1 cellular context compared by ENCODE assay signal in the genomic region with DNA sequence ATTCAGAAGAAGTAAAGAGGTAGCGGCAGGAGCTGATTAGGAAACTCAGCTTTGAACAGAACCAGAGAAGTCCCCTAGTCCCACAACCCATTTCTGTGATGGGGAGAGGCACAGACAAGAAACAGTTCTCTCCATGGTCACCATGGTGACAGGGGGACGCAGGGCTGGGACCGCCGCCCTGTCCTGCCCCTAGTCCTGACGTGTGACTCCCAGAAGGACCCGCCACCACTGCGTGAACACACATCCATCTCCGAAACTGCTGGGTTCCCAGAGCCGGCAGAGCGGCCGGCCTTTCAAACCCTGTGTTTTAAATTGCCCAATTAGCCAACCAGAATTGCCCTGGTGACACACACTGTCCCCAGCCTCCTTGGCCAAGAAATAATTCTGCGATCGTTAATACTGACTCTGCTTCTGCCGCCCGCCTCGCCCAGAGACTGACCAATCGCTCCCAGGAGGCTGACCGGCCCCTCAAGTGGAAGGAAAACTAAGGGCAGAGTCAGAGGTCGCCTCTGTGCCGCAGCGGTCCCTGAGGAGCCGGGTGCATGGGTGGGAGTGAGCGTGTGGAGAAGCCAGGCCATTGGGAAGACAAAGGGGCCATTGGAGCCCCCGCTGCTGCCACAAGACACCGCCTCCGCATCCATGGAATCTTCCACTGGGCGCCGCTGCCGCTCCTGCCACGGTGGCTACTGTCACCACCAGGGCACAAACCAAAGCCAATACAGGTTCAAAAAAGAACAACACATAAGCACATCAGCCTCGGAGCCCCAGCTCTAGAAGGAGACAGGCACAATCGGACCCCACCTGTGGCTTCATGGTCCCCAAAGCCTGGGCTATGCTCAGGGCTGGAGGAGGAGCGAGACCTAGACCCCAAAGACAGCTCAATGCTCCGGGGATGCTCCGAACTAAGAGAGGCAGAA.
TF ChIP-seq lines count a peak whose summit lies in the region.

No MANE protein-coding gene starts in this region.

TF ChIP-seq in Ishikawa, 13 proteins besides CTCF, POLR2A, EP300 and RAD21:
- no peak for TF ChIP-seq CEBPB (IDR thresholded peaks at IDR 0.05)
- TF ChIP-seq, protein P1, sequence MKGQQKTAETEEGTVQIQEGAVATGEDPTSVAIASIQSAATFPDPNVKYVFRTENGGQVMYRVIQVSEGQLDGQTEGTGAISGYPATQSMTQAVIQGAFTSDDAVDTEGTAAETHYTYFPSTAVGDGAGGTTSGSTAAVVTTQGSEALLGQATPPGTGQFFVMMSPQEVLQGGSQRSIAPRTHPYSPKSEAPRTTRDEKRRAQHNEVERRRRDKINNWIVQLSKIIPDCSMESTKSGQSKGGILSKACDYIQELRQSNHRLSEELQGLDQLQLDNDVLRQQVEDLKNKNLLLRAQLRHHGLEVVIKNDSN (IDR thresholded peaks at IDR 0.05) = no peak
- no peak for TF ChIP-seq TCF12 (IDR thresholded peaks at IDR 0.05; ENCODE audit: low read depth)
- no peak for TF ChIP-seq MAX (IDR thresholded peaks at IDR 0.05)
- TF ChIP-seq FOXM1 (IDR thresholded peaks at IDR 0.05; ENCODE audit: borderline replicate concordance, low read depth) = no peak
- TF ChIP-seq, protein P2, sequence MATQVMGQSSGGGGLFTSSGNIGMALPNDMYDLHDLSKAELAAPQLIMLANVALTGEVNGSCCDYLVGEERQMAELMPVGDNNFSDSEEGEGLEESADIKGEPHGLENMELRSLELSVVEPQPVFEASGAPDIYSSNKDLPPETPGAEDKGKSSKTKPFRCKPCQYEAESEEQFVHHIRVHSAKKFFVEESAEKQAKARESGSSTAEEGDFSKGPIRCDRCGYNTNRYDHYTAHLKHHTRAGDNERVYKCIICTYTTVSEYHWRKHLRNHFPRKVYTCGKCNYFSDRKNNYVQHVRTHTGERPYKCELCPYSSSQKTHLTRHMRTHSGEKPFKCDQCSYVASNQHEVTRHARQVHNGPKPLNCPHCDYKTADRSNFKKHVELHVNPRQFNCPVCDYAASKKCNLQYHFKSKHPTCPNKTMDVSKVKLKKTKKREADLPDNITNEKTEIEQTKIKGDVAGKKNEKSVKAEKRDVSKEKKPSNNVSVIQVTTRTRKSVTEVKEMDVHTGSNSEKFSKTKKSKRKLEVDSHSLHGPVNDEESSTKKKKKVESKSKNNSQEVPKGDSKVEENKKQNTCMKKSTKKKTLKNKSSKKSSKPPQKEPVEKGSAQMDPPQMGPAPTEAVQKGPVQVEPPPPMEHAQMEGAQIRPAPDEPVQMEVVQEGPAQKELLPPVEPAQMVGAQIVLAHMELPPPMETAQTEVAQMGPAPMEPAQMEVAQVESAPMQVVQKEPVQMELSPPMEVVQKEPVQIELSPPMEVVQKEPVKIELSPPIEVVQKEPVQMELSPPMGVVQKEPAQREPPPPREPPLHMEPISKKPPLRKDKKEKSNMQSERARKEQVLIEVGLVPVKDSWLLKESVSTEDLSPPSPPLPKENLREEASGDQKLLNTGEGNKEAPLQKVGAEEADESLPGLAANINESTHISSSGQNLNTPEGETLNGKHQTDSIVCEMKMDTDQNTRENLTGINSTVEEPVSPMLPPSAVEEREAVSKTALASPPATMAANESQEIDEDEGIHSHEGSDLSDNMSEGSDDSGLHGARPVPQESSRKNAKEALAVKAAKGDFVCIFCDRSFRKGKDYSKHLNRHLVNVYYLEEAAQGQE (IDR thresholded peaks at IDR 0.05; ENCODE audit: low read depth) = no peak
- no peak for TF ChIP-seq NFIC (IDR thresholded peaks at IDR 0.05)
- TF ChIP-seq EGR1 (IDR thresholded peaks at IDR 0.05) = no peak
- TF ChIP-seq ZBTB7A (IDR thresholded peaks at IDR 0.05; ENCODE audit: low read depth) = no peak
- no peak for TF ChIP-seq YY1 (IDR thresholded peaks at IDR 0.05; ENCODE audit: low read depth)
